Comparison of ENCODE assay signal across 1 cellular context in the genomic region with DNA sequence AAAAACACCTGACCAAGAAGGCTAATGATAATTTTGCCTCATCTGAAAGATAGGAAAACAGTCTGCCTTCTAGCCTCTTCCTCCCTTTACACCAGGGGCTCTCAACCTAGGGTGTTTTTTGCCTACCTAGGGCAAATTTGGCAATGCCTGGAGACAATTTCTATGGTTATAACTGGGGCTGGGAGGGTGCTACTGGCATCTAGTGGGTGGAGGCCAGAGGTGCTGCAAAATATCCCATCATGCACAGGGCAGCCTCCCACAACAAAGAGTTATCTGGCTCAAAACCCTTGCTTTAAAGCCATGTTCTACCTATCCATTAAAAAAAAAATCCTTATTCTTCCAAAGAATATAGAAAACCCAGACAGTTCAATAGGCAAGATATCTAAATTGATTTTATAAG.
TF ChIP-seq lines count a peak whose summit lies in the region.

No MANE protein-coding gene starts in this region.

TF ChIP-seq in H1, 55 proteins besides CTCF, POLR2A, EP300 and RAD21 (continued from another document):
- TF ChIP-seq SP2 (IDR thresholded peaks at IDR 0.05; ENCODE audit: low read length) (peak; percentile 18; the same call in 1 of the 2 replicates), CTBP2 (IDR thresholded peaks at IDR 0.05; ENCODE audit: borderline replicate concordance, insufficient read depth, insufficient read length, low read length) (no peak), EGR1 (IDR thresholded peaks at IDR 0.05; ENCODE audit: borderline replicate concordance, low read depth, low read length) (no peak), SP1 (IDR thresholded peaks at IDR 0.05; ENCODE audit: low read depth, low read length) (no peak)
- TF ChIP-seq, protein P1, sequence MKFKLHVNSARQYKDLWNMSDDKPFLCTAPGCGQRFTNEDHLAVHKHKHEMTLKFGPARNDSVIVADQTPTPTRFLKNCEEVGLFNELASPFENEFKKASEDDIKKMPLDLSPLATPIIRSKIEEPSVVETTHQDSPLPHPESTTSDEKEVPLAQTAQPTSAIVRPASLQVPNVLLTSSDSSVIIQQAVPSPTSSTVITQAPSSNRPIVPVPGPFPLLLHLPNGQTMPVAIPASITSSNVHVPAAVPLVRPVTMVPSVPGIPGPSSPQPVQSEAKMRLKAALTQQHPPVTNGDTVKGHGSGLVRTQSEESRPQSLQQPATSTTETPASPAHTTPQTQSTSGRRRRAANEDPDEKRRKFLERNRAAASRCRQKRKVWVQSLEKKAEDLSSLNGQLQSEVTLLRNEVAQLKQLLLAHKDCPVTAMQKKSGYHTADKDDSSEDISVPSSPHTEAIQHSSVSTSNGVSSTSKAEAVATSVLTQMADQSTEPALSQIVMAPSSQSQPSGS (IDR thresholded peaks at IDR 0.05; ENCODE audit: low read length): no peak
TF ChIP-seq in H1: peak in this region for 1.
